9 cellular contexts compared by ENCODE assay signal in the genomic region with DNA sequence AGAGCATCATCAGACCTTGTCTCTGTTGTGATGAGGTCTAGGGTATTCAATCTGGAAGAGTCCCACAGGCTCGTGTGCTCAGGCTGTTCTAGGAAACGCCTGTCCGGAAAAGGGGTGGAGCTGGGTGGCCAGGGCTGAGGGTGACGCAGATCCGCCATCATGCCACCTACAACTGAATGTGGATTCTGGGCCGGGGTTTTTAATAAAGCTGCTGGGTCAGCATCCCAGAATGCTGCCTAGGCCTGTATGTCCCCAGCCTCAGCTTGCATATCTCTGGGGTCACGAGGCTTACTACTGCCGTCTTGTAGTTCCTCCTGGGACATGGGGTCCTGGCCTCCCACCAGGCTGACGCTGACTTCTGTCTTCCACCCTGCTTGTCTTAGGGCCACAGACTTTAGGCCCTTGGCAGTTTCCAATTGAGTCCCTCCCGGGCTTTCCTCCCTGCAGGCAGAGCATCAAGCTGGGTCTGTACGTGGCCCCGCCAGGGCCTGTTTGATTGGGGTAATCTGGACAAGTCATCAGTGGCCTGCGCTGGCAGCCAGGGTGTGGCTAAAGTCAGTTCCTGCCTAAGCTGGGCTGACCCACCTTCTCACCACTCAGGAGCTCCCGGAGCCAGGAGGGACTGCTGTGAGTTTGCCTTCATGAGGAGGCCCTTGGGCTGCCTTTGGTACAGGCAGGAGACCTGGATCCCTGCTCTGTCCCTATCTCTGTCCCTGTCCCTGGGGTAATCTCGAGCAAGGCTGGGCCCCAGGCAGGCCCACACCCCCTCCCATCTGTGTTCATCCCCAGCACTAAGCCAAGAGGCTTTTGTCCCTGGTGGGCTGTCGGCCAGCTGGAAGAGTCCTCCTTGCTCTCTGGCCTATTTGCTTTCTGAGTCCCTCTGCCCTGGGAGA.
DNase-seq lines count a peak whose midpoint lies in the region; ATAC-seq and TF ChIP-seq lines count a peak whose summit lies in the region.
"Had no signal": no experiment of that assay in that cellular context is flagged by ENCODE, and none has a peak within 500 bp of the region (broad histone marks: within the 10 kb centered on the region; RNA-seq: fewer than 3 reads in every experiment).

No MANE protein-coding gene starts in this region.

- TF ChIP-seq POLR2A in vagina (IDR thresholded peaks at IDR 0.05): no peak

- intact Hi-C loops in vagina (cut with DNase I): loop anchor here (5.0 kb wide), 1 partner anchor 66 kb away; no protein-coding TSS in a partner anchor

- H3K36me3 ChIP-seq in duodenal mucosa (ENCODE audit: control insufficient read depth in 1 of 2, insufficient read depth in 2 of 2, low read length in 2 of 2): peaks cover 0 to 10% of the 10 kb centered on the region in 2 donors
- H3K36me3 ChIP-seq in vagina: no peaks in the 10 kb centered on the region

- H3K27ac ChIP-seq in duodenal mucosa (ENCODE audit: low read depth, low read length): peak overlapping the region; percentile 81
- H3K27ac ChIP-seq in vagina: peak overlapping the region; percentile 88
- H3K27ac ChIP-seq: VCaP had no signal

- H3K27me3 ChIP-seq in duodenal mucosa (ENCODE audit: control insufficient read depth in 1 of 2, insufficient read depth in 2 of 2, low read length in 2 of 2): no peaks in the 10 kb centered on the region
- H3K27me3 ChIP-seq in vagina: no peaks in the 10 kb centered on the region

- H3K4me3 ChIP-seq in duodenal mucosa (ENCODE audit: low read depth in 1 of 2, low read length in 2 of 2) (peak overlapping the region in 1 of 2 donors; percentile 17), vagina (no peak overlapping the region)

- peaks cover 66% of the 10 kb centered on the region in 2 donors for H3K4me1 ChIP-seq in duodenal mucosa (ENCODE audit: control insufficient read depth in 1 of 2, insufficient read depth in 2 of 2, low read length in 2 of 2)
- H3K4me1 ChIP-seq in vagina: peaks cover 100% of the 10 kb centered on the region

- DNase-seq in A172 (ENCODE audit: low spot score) (peak; percentile 92), NCI-H226 (peak; percentile 63), middle frontal gyrus (ENCODE audit: extremely low spot score, low spot score) (peak; percentile 33), vagina (ENCODE audit: extremely low spot score in 2 of 2) (no peak)

- no peak for ATAC-seq in GM18511 (IDR thresholded peaks at IDR 0.05; ENCODE audit: unreplicated experiment)
- no peak for ATAC-seq in HG02610 (IDR thresholded peaks at IDR 0.05; ENCODE audit: unreplicated experiment)
- ATAC-seq in GM21381 (IDR thresholded peaks at IDR 0.05; ENCODE audit: unreplicated experiment): no peak

- H3K9ac ChIP-seq in duodenal mucosa (ENCODE audit: low read depth in 1 of 2, low read length in 2 of 2): peak overlapping the region; percentile 37 to 43

- no peaks in the 10 kb centered on the region for H3K9me3 ChIP-seq in duodenal mucosa (ENCODE audit: control insufficient read depth in 1 of 2, low read length in 2 of 2)
- H3K9me3 ChIP-seq in vagina: no peaks in the 10 kb centered on the region

- no peak for TF ChIP-seq CTCF in vagina (IDR thresholded peaks at IDR 0.05)

Comparison
In these comparisons a context has a peak if more than half of its experiments do, and no peak if none do; other contexts are left out.
1. DNase-seq: peak in A172 (single experiment), NCI-H226 (single experiment) and middle frontal gyrus (single experiment); none in vagina (0 of 2).